36 cellular contexts compared by ENCODE assay signal in genomic region chr1:11560061-11560460, GRCh38.
"Had no signal": no experiment of that assay in that cellular context is flagged by ENCODE, and none has a peak within 500 bp of the region (broad histone marks: within the 10 kb centered on the region; RNA-seq: fewer than 3 reads in every experiment).

No MANE protein-coding gene starts in this region.

- H3K4me3 ChIP-seq: adrenal gland, body of pancreas, breast epithelium had no signal

- H3K4me1 Mint-ChIP-seq: activated T-helper 17 cell treated with anti-CD3 and anti-CD28 coated beads, Interleukin-2, amount 50 U/mL, for 72 hours had no signal

- H3K27ac Mint-ChIP-seq: activated B cell treated with CpG ODN at 0.5 μM for 24 hours; activated CD4-positive, alpha-beta memory T cell treated with anti-CD3 and anti-CD28 coated beads for 36 hours; activated CD4-positive, alpha-beta T cell treated with anti-CD3 and anti-CD28 coated beads, Interleukin-2, amount 10 ng/mL, durations not matched to agents 24 days and 14 days; activated CD8-positive, alpha-beta T cell treated with anti-CD3 and anti-CD28 coated beads for 36 hours; activated naive CD4-positive, alpha-beta T cell treated with anti-CD3 and anti-CD28 coated beads for 36 hours; activated naive CD4-positive, alpha-beta T cell treated with anti-CD3 and anti-CD28 coated beads, Interleukin-2, amount 50 U/mL, for 72 hours; activated naive CD8-positive, alpha-beta T cell treated with anti-CD3 and anti-CD28 coated beads for 36 hours; activated T-cell treated with anti-CD3 and anti-CD28 coated beads, Interleukin-2, amount 50 U/mL, for 72 hours; activated T-helper 1 cell treated with anti-CD3 and anti-CD28 coated beads, Interleukin-12 subunit alpha, Interleukin-12 subunit beta, Interleukin-2, Interleukin-4 antibody, amounts not matched to agents 30 ng/mL and 10 ng/mL and 1 ng/mL, durations not matched to agents 14 hours and 24 hours and 36 hours; activated T-helper 17 cell treated with anti-CD3 and anti-CD28 coated beads, Interleukin-2, amount 50 U/mL, for 72 hours; T-helper 1 cell treated with Interleukin-12 subunit alpha and Interleukin-12 subunit beta and Interleukin-4 antibody, amounts not matched to agents 30 μg/mL and 1 μg/mL, for 36 hours; T-helper 2 cell treated with Interferon-gamma antibody and Interleukin-4, amounts not matched to agents 5 μg/mL and 100 μg/mL, for 36 hours had no signal

- FAIRE-seq: astrocyte, TTC549 had no signal

- H3K9me3 ChIP-seq: adrenal gland, body of pancreas, breast epithelium had no signal

- H3K4me1 ChIP-seq: adrenal gland, body of pancreas, breast epithelium had no signal

- H3K9me3 Mint-ChIP-seq: activated B cell treated with CpG ODN at 0.5 μM for 24 hours; activated CD4-positive, alpha-beta memory T cell treated with anti-CD3 and anti-CD28 coated beads for 36 hours; activated CD4-positive, alpha-beta T cell treated with anti-CD3 and anti-CD28 coated beads, Interleukin-2, amount 10 ng/mL, durations not matched to agents 24 days and 14 days; activated CD8-positive, alpha-beta T cell treated with anti-CD3 and anti-CD28 coated beads for 36 hours; activated naive CD4-positive, alpha-beta T cell treated with anti-CD3 and anti-CD28 coated beads for 36 hours; activated naive CD4-positive, alpha-beta T cell treated with anti-CD3 and anti-CD28 coated beads, Interleukin-2, amount 50 U/mL, for 72 hours; activated naive CD8-positive, alpha-beta T cell treated with anti-CD3 and anti-CD28 coated beads for 36 hours; activated T-cell treated with anti-CD3 and anti-CD28 coated beads, Interleukin-2, amount 50 U/mL, for 4 hours; activated T-cell treated with anti-CD3 and anti-CD28 coated beads, Interleukin-2, amount 50 U/mL, for 72 hours; activated T-helper 1 cell treated with anti-CD3 and anti-CD28 coated beads, Interleukin-12 subunit alpha, Interleukin-12 subunit beta, Interleukin-2, Interleukin-4 antibody, amounts not matched to agents 30 ng/mL and 10 ng/mL and 1 ng/mL, durations not matched to agents 14 hours and 24 hours and 36 hours; activated T-helper 17 cell treated with anti-CD3 and anti-CD28 coated beads, Interleukin-2, amount 50 U/mL, for 72 hours; T-helper 1 cell treated with Interleukin-12 subunit alpha and Interleukin-12 subunit beta and Interleukin-4 antibody, amounts not matched to agents 30 μg/mL and 1 μg/mL, for 36 hours; T-helper 2 cell treated with Interferon-gamma antibody and Interleukin-4, amounts not matched to agents 5 μg/mL and 100 μg/mL, for 36 hours had no signal

- ATAC-seq: activated CD8-positive, alpha-beta T cell treated with anti-CD3 and anti-CD28 coated beads for 36 hours; activated naive CD4-positive, alpha-beta T cell treated with anti-CD3 and anti-CD28 coated beads, Interleukin-2, amount 50 U/mL, for 72 hours; activated T-cell treated with anti-CD3 and anti-CD28 coated beads, Interleukin-2, amount 50 U/mL, for 4 hours; activated T-cell treated with anti-CD3 and anti-CD28 coated beads, Interleukin-2, amount 50 U/mL, for 72 hours; activated T-helper 17 cell treated with anti-CD3 and anti-CD28 coated beads, Interleukin-2, amount 50 U/mL, for 72 hours; body of pancreas had no signal

- DNase-seq: activated B cell treated with CpG ODN at 0.5 μM for 24 hours; activated CD4-positive, alpha-beta memory T cell treated with anti-CD3 and anti-CD28 coated beads for 36 hours; activated CD4-positive, alpha-beta T cell treated with anti-CD3 and anti-CD28 coated beads for 4 hours; activated CD4-positive, alpha-beta T cell treated with anti-CD3 and anti-CD28 coated beads, Interleukin-2, amount 10 ng/mL, durations not matched to agents 24 days and 14 days; activated CD4-positive, alpha-beta T cell treated with anti-CD3 and anti-CD28 coated beads, Interleukin-2, amount 50 U/mL, for 1 hour; activated CD4-positive, alpha-beta T cell treated with anti-CD3 and anti-CD28 coated beads, Interleukin-2, amount 50 U/mL, for 4 hours; activated CD4-positive, CD25-positive, alpha-beta regulatory T cell treated with anti-CD3 and anti-CD28 coated beads, Interleukin-2, amount 50 U/mL, for 72 hours; activated CD8-positive, alpha-beta memory T cell treated with anti-CD3 and anti-CD28 coated beads, Interleukin-2, amount 50 U/mL, for 4 hours; activated CD8-positive, alpha-beta T cell treated with anti-CD3 and anti-CD28 coated beads for 36 hours; activated effector memory CD4-positive, alpha-beta T cell treated with anti-CD3 and anti-CD28 coated beads, Interleukin-2, amount 50 U/mL, for 16 hours; activated gamma-delta T cell treated with Interleukin-2 at 50 U/mL for 16 hours; activated naive CD4-positive, alpha-beta T cell; activated naive CD4-positive, alpha-beta T cell treated with anti-CD3 and anti-CD28 coated beads for 36 hours; activated naive CD4-positive, alpha-beta T cell treated with anti-CD3 and anti-CD28 coated beads, Interleukin-2, amount 50 U/mL, for 16 hours; activated naive CD8-positive, alpha-beta T cell treated with anti-CD3 and anti-CD28 coated beads for 36 hours; activated T-cell treated with anti-CD3 and anti-CD28 coated beads for 4 hours; activated T-cell treated with anti-CD3 and anti-CD28 coated beads, Interleukin-2, amount 50 U/mL, for 1 hour; activated T-cell treated with anti-CD3 and anti-CD28 coated beads, Interleukin-2, amount 50 U/mL, for 4 hours; activated T-cell treated with anti-CD3 and anti-CD28 coated beads, Interleukin-2, amount 50 U/mL, for 72 hours; adrenal gland; amniotic stem cell; aorta; body of pancreas; brain microvascular endothelial cell; central memory CD4-positive, alpha-beta T cell; T-helper 2 cell; T-helper 9 cell had no signal

- H3K4me3 Mint-ChIP-seq: activated B cell treated with CpG ODN at 0.5 μM for 24 hours; activated CD4-positive, alpha-beta memory T cell treated with anti-CD3 and anti-CD28 coated beads for 36 hours; activated CD4-positive, alpha-beta T cell treated with anti-CD3 and anti-CD28 coated beads, Interleukin-2, amount 10 ng/mL, durations not matched to agents 24 days and 14 days; activated CD8-positive, alpha-beta T cell treated with anti-CD3 and anti-CD28 coated beads for 36 hours; activated naive CD4-positive, alpha-beta T cell treated with anti-CD3 and anti-CD28 coated beads for 36 hours; activated naive CD8-positive, alpha-beta T cell treated with anti-CD3 and anti-CD28 coated beads for 36 hours; activated T-cell treated with anti-CD3 and anti-CD28 coated beads, Interleukin-2, amount 50 U/mL, for 4 hours; activated T-cell treated with anti-CD3 and anti-CD28 coated beads, Interleukin-2, amount 50 U/mL, for 72 hours; activated T-helper 1 cell treated with anti-CD3 and anti-CD28 coated beads, Interleukin-12 subunit alpha, Interleukin-12 subunit beta, Interleukin-2, Interleukin-4 antibody, amounts not matched to agents 30 ng/mL and 10 ng/mL and 1 ng/mL, durations not matched to agents 14 hours and 24 hours and 36 hours; activated T-helper 17 cell treated with anti-CD3 and anti-CD28 coated beads, Interleukin-2, amount 50 U/mL, for 72 hours; T-helper 1 cell treated with Interleukin-12 subunit alpha and Interleukin-12 subunit beta and Interleukin-4 antibody, amounts not matched to agents 30 μg/mL and 1 μg/mL, for 36 hours; T-helper 2 cell treated with Interferon-gamma antibody and Interleukin-4, amounts not matched to agents 5 μg/mL and 100 μg/mL, for 36 hours had no signal

- H3K27ac ChIP-seq: adrenal gland, body of pancreas, brain microvascular endothelial cell, breast epithelium, VCaP had no signal

- H3K36me3 ChIP-seq: adrenal gland, brain microvascular endothelial cell, breast epithelium had no signal

- H3K36me3 Mint-ChIP-seq: activated CD4-positive, alpha-beta memory T cell treated with anti-CD3 and anti-CD28 coated beads for 36 hours; activated naive CD4-positive, alpha-beta T cell treated with anti-CD3 and anti-CD28 coated beads, Interleukin-2, amount 50 U/mL, for 72 hours; activated naive CD8-positive, alpha-beta T cell treated with anti-CD3 and anti-CD28 coated beads for 36 hours had no signal

- H3K27me3 ChIP-seq: body of pancreas had no signal
